8 cellular contexts compared by ENCODE assay signal in the genomic region with DNA sequence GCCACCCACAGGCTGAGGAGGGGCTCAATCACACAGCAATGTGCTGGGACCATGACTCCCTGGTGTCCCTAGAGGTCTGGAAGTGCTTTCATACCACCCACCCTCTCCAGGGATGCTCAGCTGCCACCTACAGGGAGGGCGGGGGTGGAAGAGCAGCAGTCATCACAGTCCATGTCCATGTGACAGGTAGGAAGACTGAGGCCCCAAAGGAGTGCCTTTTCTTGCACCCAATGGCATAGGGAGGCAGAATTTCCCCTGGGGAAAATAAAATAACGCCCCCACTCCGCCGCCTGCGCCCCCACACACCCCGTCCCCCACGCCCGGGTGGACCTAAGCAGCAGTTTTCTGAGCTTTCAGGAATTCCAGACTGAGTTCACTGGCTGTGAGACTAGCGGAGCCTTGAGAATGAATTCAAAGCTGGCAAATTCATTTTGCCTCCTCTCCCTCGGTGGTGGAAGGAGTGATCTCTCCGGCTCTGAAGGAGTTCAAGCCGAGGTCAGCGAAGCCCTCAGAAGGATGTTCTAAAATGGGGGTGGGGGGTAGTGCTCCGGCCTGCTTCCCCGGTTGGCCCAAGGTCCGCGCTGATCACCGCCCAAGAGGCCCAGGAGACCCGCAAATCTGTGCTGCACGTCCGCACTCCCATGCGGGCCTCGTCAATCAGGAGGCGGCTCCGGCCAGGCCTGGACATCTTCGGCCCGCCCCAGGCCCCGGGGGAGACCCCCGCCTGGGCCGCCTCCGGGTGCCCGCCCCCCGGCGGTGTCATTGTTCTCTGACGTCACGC. TPM values are rescaled to one million over a fixed set of nuclear protein-coding genes. Genes with fewer than 3 reads are reported as not detected.
DNase-seq lines count a peak whose midpoint lies in the region; ATAC-seq and TF ChIP-seq lines count a peak whose summit lies in the region.

No MANE protein-coding gene starts in this region.

- in situ Hi-C loops in Caki2 (cut with HindIII; ENCODE audit: low pct_unique_long_range_greater_than_20kb, low sequenced_read_pairs), result no loop called here

- H3K36me3 ChIP-seq in HEK293 (ENCODE audit: control insufficient read depth in 2 of 2, insufficient read depth in 1 of 2, low read length in 2 of 2), result no peaks in the 10 kb centered on the region

- H3K27ac ChIP-seq in HEK293 (ENCODE audit: extremely low read depth, low read depth, low read length), result peak overlapping the region; percentile 35; the same call in 1 of the 2 replicates

- POLR2A ChIA-PET in HEK293 (lab: Yijun Ruan, JAX), result interaction anchor here (0.6 to 1.2 kb wide), 5 partner anchors 12 to 161 kb away, joined by 3 to 7 read pairs (median 4); no protein-coding TSS in a partner anchor
- POLR2A ChIA-PET in T-cell (lab: Charles Lee), result interaction anchor here in 1 of 2 donors (1.0 kb wide), 1 partner anchor 39 kb away, joined by 3 read pairs; no protein-coding TSS in a partner anchor

- peaks cover 7% of the 10 kb centered on the region for H3K4me1 ChIP-seq in HEK293 (ENCODE audit: control insufficient read depth, insufficient read depth, low read length)

- ATAC-seq in T-cell (replicated peaks in 1 of 4) (peak in 1 of 4 experiments; percentile 1), GM21619 (IDR thresholded peaks at IDR 0.05; ENCODE audit: unreplicated experiment) (no peak), HG02870 (IDR thresholded peaks at IDR 0.05; ENCODE audit: unreplicated experiment) (no peak)

- peak overlapping the region; percentile 35 for H3K4me3 ChIP-seq in HEK293 (ENCODE audit: low read depth, low read length)

- H3K27me3 Mint-ChIP-seq in T-cell, result no peaks in the 10 kb centered on the region
- peaks cover 8% of the 10 kb centered on the region for H3K27me3 Mint-ChIP-seq in nephron (ENCODE audit: low read depth)

- peak overlapping the region; percentile 52 to 76 for H3K27ac Mint-ChIP-seq in T-cell
- H3K27ac Mint-ChIP-seq in nephron, result peak overlapping the region; percentile 87 to 97 (median 89)

- H3K4me1 Mint-ChIP-seq in T-cell, result peaks cover 47 to 57% (median 51%) of the 10 kb centered on the region in 3 donors
- H3K4me1 Mint-ChIP-seq in nephron, result peaks cover 17% of the 10 kb centered on the region

- H3K9me3 Mint-ChIP-seq in T-cell (no peaks in the 10 kb centered on the region), nephron (no peaks in the 10 kb centered on the region)

- DNase-seq in Caki2 (ENCODE audit: low read depth) (peak; percentile 54), T-cell (peak in 1 of 34 experiments; percentile 17), erythroblast (lab: John Stamatoyannopoulos, UW) (peak; percentile 27 to 45)
- no peak for DNase-seq in effector CD8-positive, alpha-beta T cell (lab: John Stamatoyannopoulos, UW)

- no peak for TF ChIP-seq POLR2A in erythroblast (IDR thresholded peaks at IDR 0.05; ENCODE audit: low read length)

- no peaks in the 10 kb centered on the region for H3K9me3 ChIP-seq in HEK293 (ENCODE audit: control insufficient read depth, insufficient read depth, low read depth, low read length)

- TF ChIP-seq CTCF in HEK293 (tag by site-specific recombination; IDR thresholded peaks at IDR 0.05), result peak; percentile 95
- peak; percentile 12 to 36 (median 30) for TF ChIP-seq CTCF in nephron (IDR thresholded peaks at IDR 0.05; ENCODE audit: unreplicated experiment in 3 of 3)

- H3K4me3 Mint-ChIP-seq in T-cell (peak overlapping the region; percentile 73 to 95 (median 83)), nephron (peak overlapping the region; percentile 81 to 87 (median 84))

- CTCF ChIA-PET in HEK293 (lab: Yijun Ruan, JAX), result interaction anchor here (0.7 to 3.9 kb wide), 4 partner anchors 84 to 129 kb away, joined by 3 to 19 read pairs (median 5); no protein-coding TSS in a partner anchor
- CTCF ChIA-PET in T-cell (lab: Charles Lee), result interaction anchor here (0.6 to 0.8 kb wide), 2 partner anchors 14 to 19 kb away, joined by 5 read pairs; no protein-coding TSS in a partner anchor

- H3K36me3 Mint-ChIP-seq in T-cell (no peaks in the 10 kb centered on the region), nephron (ENCODE audit: low read depth) (no peaks in the 10 kb centered on the region)

TF ChIP-seq in HEK293, 187 proteins besides CTCF, POLR2A, EP300 and RAD21 (continues in another document):
- TF ChIP-seq ZNF398 (tag by site-specific recombination; IDR thresholded peaks at IDR 0.05) (no peak), ZNF549 (tag by site-specific recombination; IDR thresholded peaks at IDR 0.05) (no peak), ZNF514 (tag by site-specific recombination; IDR thresholded peaks at IDR 0.05) (no peak), ZNF610 (tag by site-specific recombination; IDR thresholded peaks at IDR 0.05; ENCODE audit: borderline replicate concordance) (no peak), ZNF701 (tag by site-specific recombination; IDR thresholded peaks at IDR 0.05) (no peak), ZBTB11 (tag by site-specific recombination; conservative IDR thresholded peaks at IDR 0.05; ENCODE audit: low read depth) (no peak), ZNF366 (tag by site-specific recombination; conservative IDR thresholded peaks at IDR 0.05) (no peak), ZNF585B (tag by site-specific recombination; IDR thresholded peaks at IDR 0.05) (no peak), ZBTB7A (tag by site-specific recombination; IDR thresholded peaks at IDR 0.05; ENCODE audit: low read depth) (no peak)
- TF ChIP-seq, protein P1, sequence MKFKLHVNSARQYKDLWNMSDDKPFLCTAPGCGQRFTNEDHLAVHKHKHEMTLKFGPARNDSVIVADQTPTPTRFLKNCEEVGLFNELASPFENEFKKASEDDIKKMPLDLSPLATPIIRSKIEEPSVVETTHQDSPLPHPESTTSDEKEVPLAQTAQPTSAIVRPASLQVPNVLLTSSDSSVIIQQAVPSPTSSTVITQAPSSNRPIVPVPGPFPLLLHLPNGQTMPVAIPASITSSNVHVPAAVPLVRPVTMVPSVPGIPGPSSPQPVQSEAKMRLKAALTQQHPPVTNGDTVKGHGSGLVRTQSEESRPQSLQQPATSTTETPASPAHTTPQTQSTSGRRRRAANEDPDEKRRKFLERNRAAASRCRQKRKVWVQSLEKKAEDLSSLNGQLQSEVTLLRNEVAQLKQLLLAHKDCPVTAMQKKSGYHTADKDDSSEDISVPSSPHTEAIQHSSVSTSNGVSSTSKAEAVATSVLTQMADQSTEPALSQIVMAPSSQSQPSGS (tag by site-specific recombination; IDR thresholded peaks at IDR 0.05; ENCODE audit: low read depth), result 0 out of 2 replicates have a peak, but pooled peaks have one; percentile 4

RNA-seq across cellular contexts. Expression of gene ZMIZ1, which starts 2.1 kb away (rescaled TPM):
- 17.4 and 24.1 TPM in 2 replicates for total RNA-seq in Caki2 (2014; rRNA removed; shearing (Covaris generic); ENCODE audit: low replicate concordance)
- 10 to 100 TPM; 16.8 to 27.1 (median 21.2) TPM for total RNA-seq in T-cell
